8 cellular contexts compared by ENCODE assay signal in genomic region chr11:88484873-88485621, GRCh38.
DNase-seq lines count a peak whose midpoint lies in the region; ATAC-seq and TF ChIP-seq lines count a peak whose summit lies in the region.

No MANE protein-coding gene starts in this region.

- H3K9me3 ChIP-seq in body of pancreas (no peaks in the 10 kb centered on the region), lung (ENCODE audit: control insufficient read depth in 2 of 2, insufficient read depth in 1 of 2, low read length in 1 of 2) (no peaks in the 10 kb centered on the region), aorta (ENCODE audit: control insufficient read depth, low read length) (no peaks in the 10 kb centered on the region)

- no peaks in the 10 kb centered on the region for H3K36me3 ChIP-seq in body of pancreas (replicated peaks in 1 of 2; ENCODE audit: insufficient read depth in 1 of 2, low read depth in 2 of 2)
- H3K36me3 ChIP-seq in lung (ENCODE audit: control insufficient read depth in 2 of 2, insufficient read depth in 2 of 2, low read length in 2 of 2) = no peaks in the 10 kb centered on the region
- H3K36me3 ChIP-seq in aorta (ENCODE audit: control insufficient read depth in 1 of 2, insufficient read depth in 2 of 2, low read length in 1 of 2) = no peaks in the 10 kb centered on the region

- no peak for TF ChIP-seq POLR2A in body of pancreas (IDR thresholded peaks at IDR 0.05)

- H3K4me3 ChIP-seq in body of pancreas (no peak overlapping the region), lung (no peak overlapping the region), aorta (ENCODE audit: low read length in 2 of 2) (no peak overlapping the region)

- intact Hi-C loops in body of pancreas (cut with DNase I) = no loop called here
- intact Hi-C loops in aorta (cut with DNase I) = no loop called here

- H3K4me1 ChIP-seq in body of pancreas = no peaks in the 10 kb centered on the region
- no peaks in the 10 kb centered on the region for H3K4me1 ChIP-seq in lung (ENCODE audit: control insufficient read depth in 2 of 2, insufficient read depth in 2 of 2, low read length in 2 of 2)
- no peaks in the 10 kb centered on the region for H3K4me1 ChIP-seq in aorta (ENCODE audit: control insufficient read depth in 1 of 2, insufficient read depth in 2 of 2, low read length in 2 of 2)

- H3K27me3 ChIP-seq in body of pancreas = no peaks in the 10 kb centered on the region
- no peaks in the 10 kb centered on the region for H3K27me3 ChIP-seq in lung (ENCODE audit: control insufficient read depth, insufficient read depth)
- no peaks in the 10 kb centered on the region for H3K27me3 ChIP-seq in aorta (ENCODE audit: control insufficient read depth in 1 of 2, insufficient read depth in 2 of 2, low read length in 1 of 2)

- DNase-seq in GM10266 (ENCODE audit: extremely low spot score) = peak; percentile 49
- DNase-seq in SHP77 (lab: John Stamatoyannopoulos, UW) = peak; percentile 14 to 21
- DNase-seq in body of pancreas = peak in 3 of 4 donors; percentile 25 to 42 (median 32)
- no peak for DNase-seq in lung (ENCODE audit: low spot score)
- no peak for DNase-seq in aorta
- DNase-seq in ecto neural progenitor cell (ENCODE audit: low spot score) = no peak

- peak; percentile 86 for ATAC-seq in GM21367 (IDR thresholded peaks at IDR 0.05; ENCODE audit: unreplicated experiment)
- ATAC-seq in HG03460 (IDR thresholded peaks at IDR 0.05; ENCODE audit: unreplicated experiment) = peak; percentile 67
- ATAC-seq in body of pancreas = peak; percentile 64
- ATAC-seq in lung (ENCODE audit: insufficient read depth, low FRiP score) = peak; percentile 63
- ATAC-seq in aorta (ENCODE audit: low FRiP score) = peak; percentile 72

- TF ChIP-seq CTCF in GM10266 (IDR thresholded peaks at IDR 0.05; ENCODE audit: control insufficient read depth, insufficient read depth, low read depth, missing control alignments) (peak; percentile 62), body of pancreas (IDR thresholded peaks at IDR 0.05) (peak; percentile 6 to 61 (median 50)), lung (IDR thresholded peaks at IDR 0.05; ENCODE audit: control extremely low read depth, extremely low read depth) (no peak)

- WGBS in body of pancreas, 2 donors = 60 to 73% methylated on average over 4 to 6 of the region's 6 CpGs
- 64 to 77% methylated on average over 6 of the region's 6 CpGs for WGBS in lung, 2 donors
- 84 to 85% methylated on average over 6 of the region's 6 CpGs for WGBS in aorta, 2 donors

- no peak overlapping the region for H3K27ac ChIP-seq in body of pancreas
- no peak overlapping the region for H3K27ac ChIP-seq in lung (ENCODE audit: low read depth in 1 of 2, low read length in 1 of 2)
- no peak overlapping the region for H3K27ac ChIP-seq in aorta (ENCODE audit: low read depth in 1 of 2, low read length in 2 of 2)

Comparison
In these comparisons a context has a peak if more than half of its experiments do, and no peak if none do; other contexts are left out.
1. DNase-seq: peak in GM10266 (single experiment), SHP77 (2 of 2) and body of pancreas (3 of 4); none in lung (single experiment), aorta (0 of 2) and ecto neural progenitor cell (single experiment).
2. Peak in every context shown above with its lines, with median percentiles within 50 percentile points of each other: ATAC-seq.